Comparison of ENCODE assay signal across 23 cellular contexts in the genomic region with DNA sequence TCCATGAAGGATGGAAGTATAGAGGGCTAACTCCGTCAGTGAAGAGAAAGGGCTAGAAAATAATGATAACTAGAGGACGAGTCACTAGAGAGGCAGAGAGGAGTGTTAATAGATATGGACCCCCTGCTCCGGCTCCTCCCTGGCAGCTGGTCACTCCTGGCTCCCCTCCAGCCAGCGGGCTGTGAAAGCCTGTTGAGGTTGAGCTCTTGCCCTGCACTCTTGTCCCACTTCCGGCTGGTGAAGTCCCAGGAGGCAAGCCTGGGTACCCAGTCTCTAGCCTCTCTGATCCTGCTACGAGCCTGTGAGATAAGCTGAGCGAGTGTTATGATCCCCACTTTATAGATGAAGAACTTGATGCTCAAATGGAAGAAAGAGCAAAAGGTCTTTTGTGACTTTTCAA.
DNase-seq lines count a peak whose midpoint lies in the region; ATAC-seq and TF ChIP-seq lines count a peak whose summit lies in the region.
"Had no signal": no experiment of that assay in that cellular context is flagged by ENCODE, and none has a peak within 500 bp of the region (broad histone marks: within the 10 kb centered on the region; RNA-seq: fewer than 3 reads in every experiment).

No MANE protein-coding gene starts in this region.

- H3F3A ChIP-seq in GM23338 (replicated peaks; ENCODE audit: low read depth), result no peaks in the 10 kb centered on the region

- H3K4me1 Mint-ChIP-seq in GM23338 (peaks cover 22% of the 10 kb centered on the region), natural killer cell (no peaks in the 10 kb centered on the region)

- H3K27ac Mint-ChIP-seq in GM23338, result no peak overlapping the region
- no peak overlapping the region for H3K27ac Mint-ChIP-seq in natural killer cell
- H3K27ac Mint-ChIP-seq: activated CD4-positive, alpha-beta memory T cell treated with anti-CD3 and anti-CD28 coated beads for 36 hours; activated T-cell treated with anti-CD3 and anti-CD28 coated beads, Interleukin-2, amount 50 U/mL, for 24 hours; CD4-positive, alpha-beta T cell had no signal

- H3K4me3 ChIP-seq in BE2C (ENCODE audit: low read depth, low read length) (no peak overlapping the region), GM23338 (peak overlapping the region; percentile 21; the same call in 1 of the 2 replicates)
- H3K4me3 ChIP-seq: ascending aorta, colonic mucosa, left ventricle myocardium inferior, skin epidermis, uterus had no signal

- peak; percentile 58 for ATAC-seq in GM23338
- ATAC-seq in GM19328 (IDR thresholded peaks at IDR 0.05; ENCODE audit: unreplicated experiment), result no peak
- no peak for ATAC-seq in natural killer cell

- H3K9me2 ChIP-seq in GM23338 (ENCODE audit: insufficient read depth), result no peaks in the 10 kb centered on the region

- peak; percentile 67 for DNase-seq in BE2C
- DNase-seq in GM23338 (ENCODE audit: low spot score), result peak; percentile 5
- peak; percentile 13 for DNase-seq in SK-N-DZ (ENCODE audit: low spot score)
- no peak for DNase-seq in natural killer cell
- DNase-seq in NCI-H1417 treated with DMSO at 0.1 percent for 48 hours (lab: John Stamatoyannopoulos, UW), result no peak
- no peak for DNase-seq in effector CD8-positive, alpha-beta T cell (lab: John Stamatoyannopoulos, UW)
- DNase-seq: activated CD4-positive, alpha-beta memory T cell treated with anti-CD3 and anti-CD28 coated beads for 36 hours; activated naive CD4-positive, alpha-beta T cell treated with anti-CD3 and anti-CD28 coated beads, Interleukin-2, amount 50 U/mL, for 16 hours; activated T-cell treated with anti-CD3 and anti-CD28 coated beads, Interleukin-2, amount 50 U/mL, for 24 hours; CD4-positive, alpha-beta T cell; colonic mucosa; DND-41; foreskin melanocyte; HCEC 1CT; left ventricle myocardium inferior; stimulated activated CD4-positive, alpha-beta T cell treated with anti-CD3 and anti-CD28 coated beads, Interleukin-4, amount 100 ng/mL, for 4 hours; uterus had no signal

- H3K4me2 ChIP-seq in GM23338, result peak overlapping the region; percentile 70

- intact Hi-C loops in natural killer cell (cut with micrococcal nuclease), result no loop called here

- no peaks in the 10 kb centered on the region for H3K9me3 ChIP-seq in BE2C
- H3K9me3 ChIP-seq: ascending aorta, colonic mucosa, left ventricle myocardium inferior, uterus had no signal

- H3K27me3 Mint-ChIP-seq in GM23338 (ENCODE audit: insufficient read depth, low read depth, poor library complexity) (peaks cover 10% of the 10 kb centered on the region), natural killer cell (ENCODE audit: low read depth in 2 of 2) (peaks cover 37 to 63% of the 10 kb centered on the region in 2 donors)

- no peaks in the 10 kb centered on the region for H4K20me1 ChIP-seq in GM23338 (replicated peaks; ENCODE audit: insufficient read depth)

- H3K9me3 Mint-ChIP-seq in GM23338, result no peaks in the 10 kb centered on the region
- no peaks in the 10 kb centered on the region for H3K9me3 Mint-ChIP-seq in natural killer cell
- H3K9me3 Mint-ChIP-seq: activated CD4-positive, alpha-beta memory T cell treated with anti-CD3 and anti-CD28 coated beads for 36 hours; activated T-cell treated with anti-CD3 and anti-CD28 coated beads, Interleukin-2, amount 50 U/mL, for 24 hours; CD4-positive, alpha-beta T cell had no signal

- H3K4me3 Mint-ChIP-seq in GM23338 (no peak overlapping the region), natural killer cell (no peak overlapping the region)
- H3K4me3 Mint-ChIP-seq: activated CD4-positive, alpha-beta memory T cell treated with anti-CD3 and anti-CD28 coated beads for 36 hours; activated T-cell treated with anti-CD3 and anti-CD28 coated beads, Interleukin-2, amount 50 U/mL, for 24 hours; CD4-positive, alpha-beta T cell had no signal

- no peak overlapping the region; the same call in 1 of the 2 replicates for H3K27ac ChIP-seq in GM23338 (ENCODE audit: low read depth)
- peak overlapping the region; percentile 21 for H3K27ac ChIP-seq in layer of hippocampus (ENCODE audit: low read depth, low read length)
- H3K27ac ChIP-seq: ascending aorta, colonic mucosa, left ventricle myocardium inferior, RWPE1, skin epidermis, uterus, VCaP had no signal

- no peak for TF ChIP-seq CTCF in BE2C (IDR thresholded peaks at IDR 0.05; ENCODE audit: low read depth, low read length)
- no peak for TF ChIP-seq CTCF in GM23338 (conservative IDR thresholded peaks at IDR 0.05; ENCODE audit: low read depth in 2 of 2)
- TF ChIP-seq CTCF in natural killer cell (IDR thresholded peaks at IDR 0.05), result no peak

- H3K4me1 ChIP-seq in BE2C, result no peaks in the 10 kb centered on the region
- H3K4me1 ChIP-seq in GM23338 (ENCODE audit: insufficient read depth), result peaks cover 18% of the 10 kb centered on the region
- H3K4me1 ChIP-seq: ascending aorta, colonic mucosa, left ventricle myocardium inferior, uterus had no signal

- peak overlapping the region; percentile 98; the same call in 1 of the 2 replicates for H2AFZ ChIP-seq in GM23338

- H3K36me3 ChIP-seq in BE2C (no peaks in the 10 kb centered on the region), GM23338 (ENCODE audit: insufficient read depth) (no peaks in the 10 kb centered on the region)
- H3K36me3 ChIP-seq: ascending aorta, colonic mucosa, left ventricle myocardium inferior, uterus had no signal

- H3K79me2 ChIP-seq in GM23338 (replicated peaks; ENCODE audit: insufficient read depth), result no peaks in the 10 kb centered on the region

- H3K27me3 ChIP-seq in BE2C (peaks cover 13% of the 10 kb centered on the region), GM23338 (ENCODE audit: insufficient read depth) (no peaks in the 10 kb centered on the region), layer of hippocampus (ENCODE audit: control insufficient read depth, insufficient read depth, low read length) (peaks cover 3% of the 10 kb centered on the region)
- H3K27me3 ChIP-seq: ascending aorta, colonic mucosa, uterus had no signal

- no peaks in the 10 kb centered on the region; the same call in 2 of the 3 replicates for H3K36me3 Mint-ChIP-seq in GM23338 (ENCODE audit: low read depth)
- H3K36me3 Mint-ChIP-seq in natural killer cell, result no peaks in the 10 kb centered on the region
- H3K36me3 Mint-ChIP-seq: activated CD4-positive, alpha-beta memory T cell treated with anti-CD3 and anti-CD28 coated beads for 36 hours had no signal

TF ChIP-seq in GM23338, 12 proteins besides CTCF, POLR2A, EP300 and RAD21 (continues in another document):
- TF ChIP-seq REST (IDR thresholded peaks at IDR 0.05; ENCODE audit: unreplicated experiment) (no peak), CREB1 (CRISPR knock-in tag; IDR thresholded peaks at IDR 0.05; ENCODE audit: low read depth) (no peak), STAT1 (IDR thresholded peaks at IDR 0.05; ENCODE audit: unreplicated experiment) (no peak), POLR2AphosphoS5 (IDR thresholded peaks at IDR 0.05; ENCODE audit: low read depth) (no peak), ZNF114 (CRISPR knock-in tag; IDR thresholded peaks at IDR 0.05) (no peak)

Comparison
In these comparisons a context has a peak if more than half of its experiments do, and no peak if none do; other contexts are left out.
1. DNase-seq: peak in BE2C (single experiment), GM23338 (single experiment) and SK-N-DZ (single experiment); none in natural killer cell (single experiment), NCI-H1417 treated with DMSO at 0.1 percent for 48 hours (single experiment) and effector CD8-positive, alpha-beta T cell (single experiment).